Comparison of ENCODE assay signal across 18 cellular contexts in the genomic region with DNA sequence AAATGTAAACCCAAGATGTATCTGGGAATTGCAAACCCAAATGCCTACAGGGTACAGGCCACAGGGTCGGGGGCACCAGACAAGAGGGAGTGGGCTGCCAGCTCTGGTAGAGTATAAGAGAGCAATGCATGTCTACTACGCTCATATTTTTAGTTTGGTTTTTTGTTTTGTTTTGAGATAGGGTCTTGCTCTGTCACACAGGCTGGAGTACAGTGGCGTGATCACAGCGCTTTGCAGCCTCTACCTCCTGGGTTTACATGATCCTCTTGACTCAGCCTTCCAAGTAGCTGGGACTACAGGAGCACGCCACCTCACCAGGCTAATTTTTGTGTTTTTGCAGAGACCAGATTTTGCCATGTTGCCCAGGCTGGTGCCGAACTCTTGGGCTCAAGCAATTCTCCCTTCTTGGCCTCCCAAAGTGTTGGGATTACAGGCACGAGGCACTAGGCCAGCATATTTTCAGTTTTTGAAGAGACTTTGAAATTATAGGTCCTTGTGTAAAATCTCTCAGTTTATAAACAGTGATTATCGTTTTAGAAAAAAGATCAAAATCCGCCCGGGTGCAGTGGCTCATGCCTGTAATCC. TPM values are rescaled to one million over a fixed set of nuclear protein-coding genes. Genes with fewer than 3 reads are reported as not detected.
DNase-seq lines count a peak whose midpoint lies in the region; TF ChIP-seq lines count a peak whose summit lies in the region.
"Had no signal": no experiment of that assay in that cellular context is flagged by ENCODE, and none has a peak within 500 bp of the region (broad histone marks: within the 10 kb centered on the region; RNA-seq: fewer than 3 reads in every experiment).

No MANE protein-coding gene starts in this region.

- H3K9me3 ChIP-seq in transverse colon = peaks cover 0 to 6% of the 10 kb centered on the region in 2 donors
- H3K9me3 ChIP-seq: thyroid gland had no signal

- no peak for DNase-seq in activated T-cell treated with anti-CD3 and anti-CD28 coated beads, Interleukin-2, amount 50 U/mL, for 24 hours
- DNase-seq in activated T-cell treated with anti-CD3 and anti-CD28 coated beads for 4 hours = no peak
- DNase-seq in activated CD4-positive, alpha-beta memory T cell treated with anti-CD3 and anti-CD28 coated beads, Interleukin-2, amount 10 ng/mL, durations not matched to agents 7 days and 5 days = peak; percentile 6
- peak; percentile 5 to 53 for DNase-seq in lower leg skin (ENCODE audit: low spot score in 2 of 2)
- no peak for DNase-seq in transverse colon
- DNase-seq in GM19240 (ENCODE audit: insufficient read length, low spot score) = no peak
- DNase-seq in activated CD4-positive, alpha-beta T cell treated with anti-CD3 and anti-CD28 coated beads, Interleukin-2, amount 50 U/mL, for 48 hours = no peak
- DNase-seq in amniotic stem cell (lab: John Stamatoyannopoulos, UW) = no peak
- DNase-seq: activated gamma-delta T cell treated with Interleukin-2 at 50 U/mL for 16 hours, dermis blood vessel endothelial cell, DMS79, glutamatergic neuron, midbrain, NCI-H146, NCI-H510A, nephron progenitor cell, thyroid gland had no signal

- no peak for TF ChIP-seq CTCF in lower leg skin (IDR thresholded peaks at IDR 0.05)
- no peak for TF ChIP-seq CTCF in transverse colon (IDR thresholded peaks at IDR 0.05)

- TF ChIP-seq POLR2A in lower leg skin (IDR thresholded peaks at IDR 0.05) (no peak), transverse colon (IDR thresholded peaks at IDR 0.05) (no peak)

- CTCF ChIA-PET in activated CD4-positive, alpha-beta memory T cell treated with anti-CD3 and anti-CD28 coated beads, Interleukin-2, amount 10 ng/mL, durations not matched to agents 7 days and 5 days (lab: Charles Lee) = interaction anchor here (1.2 kb wide), 1 partner anchor 10 kb away, joined by 4 read pairs; no protein-coding TSS in a partner anchor

- H3K27me3 Mint-ChIP-seq in activated T-cell treated with anti-CD3 and anti-CD28 coated beads, Interleukin-2, amount 50 U/mL, for 24 hours = no peaks in the 10 kb centered on the region
- H3K27me3 Mint-ChIP-seq in activated CD4-positive, alpha-beta memory T cell treated with anti-CD3 and anti-CD28 coated beads, Interleukin-2, amount 10 ng/mL, durations not matched to agents 7 days and 5 days = peaks cover 15% of the 10 kb centered on the region

- in situ Hi-C loops in transverse colon (cut with MboI; ENCODE audit: low pct_ligation_motif_present in 1 of 4, low pct_unique_long_range_greater_than_20kb in 1 of 4, low sequenced_read_pairs in 3 of 4) = no loop called here

- H3K4me1 Mint-ChIP-seq in activated T-cell treated with anti-CD3 and anti-CD28 coated beads, Interleukin-2, amount 50 U/mL, for 24 hours (ENCODE audit: low read depth) = peaks cover 8% of the 10 kb centered on the region
- peaks cover 16% of the 10 kb centered on the region for H3K4me1 Mint-ChIP-seq in activated CD4-positive, alpha-beta memory T cell treated with anti-CD3 and anti-CD28 coated beads, Interleukin-2, amount 10 ng/mL, durations not matched to agents 7 days and 5 days
- H3K4me1 Mint-ChIP-seq: nephron progenitor cell had no signal

- WGBS in lower leg skin, 2 donors = 85 to 89% methylated on average over 10 of the region's 10 CpGs
- WGBS in transverse colon (ENCODE audit: low coverage in 1 of 2), 2 donors = 90 to 100% methylated on average over 3 to 10 of the region's 10 CpGs

- H3K27ac Mint-ChIP-seq in activated T-cell treated with anti-CD3 and anti-CD28 coated beads, Interleukin-2, amount 50 U/mL, for 24 hours = peak overlapping the region; percentile 26
- no peak overlapping the region for H3K27ac Mint-ChIP-seq in activated CD4-positive, alpha-beta memory T cell treated with anti-CD3 and anti-CD28 coated beads, Interleukin-2, amount 10 ng/mL, durations not matched to agents 7 days and 5 days
- H3K27ac Mint-ChIP-seq: nephron progenitor cell had no signal

- H3K27ac ChIP-seq in transverse colon = peak overlapping the region in 3 of 4 donors; percentile 17 to 57 (median 39)
- H3K27ac ChIP-seq: cardiac muscle cell, thyroid gland had no signal

- peaks cover 14% of the 10 kb centered on the region for H3K9me3 Mint-ChIP-seq in activated T-cell treated with anti-CD3 and anti-CD28 coated beads, Interleukin-2, amount 50 U/mL, for 24 hours
- H3K9me3 Mint-ChIP-seq in activated CD4-positive, alpha-beta memory T cell treated with anti-CD3 and anti-CD28 coated beads, Interleukin-2, amount 10 ng/mL, durations not matched to agents 7 days and 5 days = peaks cover 15% of the 10 kb centered on the region

- H3K4me3 ChIP-seq in lower leg skin (ENCODE audit: low read depth, poor library complexity, severe bottlenecking) (no peak overlapping the region), transverse colon (no peak overlapping the region)
- H3K4me3 ChIP-seq: cardiac muscle cell, thyroid gland had no signal

- no peaks in the 10 kb centered on the region for H3K27me3 ChIP-seq in transverse colon
- H3K27me3 ChIP-seq: thyroid gland had no signal

- H3K36me3 ChIP-seq in transverse colon = no peaks in the 10 kb centered on the region
- H3K36me3 ChIP-seq: cardiac muscle cell, thyroid gland had no signal

- POLR2A ChIA-PET in activated CD4-positive, alpha-beta memory T cell treated with anti-CD3 and anti-CD28 coated beads, Interleukin-2, amount 10 ng/mL, durations not matched to agents 7 days and 5 days (lab: Charles Lee) = interaction anchor here (1.2 to 2.6 kb wide), 3 partner anchors 11 to 35 kb away, joined by 4 to 6 read pairs (median 5); partner anchors contain the start of gene IL15RA

- TF ChIP-seq EP300 in transverse colon (IDR thresholded peaks at IDR 0.05; ENCODE audit: low read depth) = no peak

- H3K4me1 ChIP-seq in transverse colon = peaks cover 0 to 11% (median 0%) of the 10 kb centered on the region in 4 donors
- H3K4me1 ChIP-seq: thyroid gland had no signal

- intact Hi-C loops in lower leg skin (cut with DNase I; ENCODE audit: low total_unique reads) (no loop called here), transverse colon (cut with DNase I; ENCODE audit: low total_unique reads) (no loop called here)

- no peak overlapping the region for H3K4me3 Mint-ChIP-seq in activated T-cell treated with anti-CD3 and anti-CD28 coated beads, Interleukin-2, amount 50 U/mL, for 24 hours
- H3K4me3 Mint-ChIP-seq in activated CD4-positive, alpha-beta memory T cell treated with anti-CD3 and anti-CD28 coated beads, Interleukin-2, amount 10 ng/mL, durations not matched to agents 7 days and 5 days = no peak overlapping the region
- H3K4me3 Mint-ChIP-seq: nephron progenitor cell had no signal

- no peaks in the 10 kb centered on the region for H3K36me3 Mint-ChIP-seq in activated T-cell treated with anti-CD3 and anti-CD28 coated beads, Interleukin-2, amount 50 U/mL, for 24 hours (ENCODE audit: low read depth)
- peaks cover 19% of the 10 kb centered on the region for H3K36me3 Mint-ChIP-seq in activated CD4-positive, alpha-beta memory T cell treated with anti-CD3 and anti-CD28 coated beads, Interleukin-2, amount 10 ng/mL, durations not matched to agents 7 days and 5 days (ENCODE audit: low read depth)

RNA-seq across cellular contexts. Expression of gene IL15RA, which starts 11.1 kb away (rescaled TPM):
- total RNA-seq in activated CD4-positive, alpha-beta memory T cell treated with anti-CD3 and anti-CD28 coated beads, Interleukin-2, amount 10 ng/mL, durations not matched to agents 7 days and 5 days = 10 to 100 TPM; 22.1 to 24.5 TPM
- total RNA-seq in lower leg skin (10 to 100 TPM in 3 of 4 donors, 1 to 10 TPM in 1; 9.3 to 30.8 (median 24.8) TPM), transverse colon (10 to 100 TPM in 3 of 4 donors, 1 to 10 TPM in 1; 3.7 to 58.1 (median 24.6) TPM)

Comparison
In these comparisons a context has a peak if more than half of its experiments do, and no peak if none do; other contexts are left out.
1. DNase-seq: peak in activated CD4-positive, alpha-beta memory T cell treated with anti-CD3 and anti-CD28 coated beads, Interleukin-2, amount 10 ng/mL, durations not matched to agents 7 days and 5 days (single experiment) and lower leg skin (2 of 2); none in activated T-cell treated with anti-CD3 and anti-CD28 coated beads, Interleukin-2, amount 50 U/mL, for 24 hours (single experiment), activated T-cell treated with anti-CD3 and anti-CD28 coated beads for 4 hours (single experiment), transverse colon (single experiment), GM19240 (single experiment), activated CD4-positive, alpha-beta T cell treated with anti-CD3 and anti-CD28 coated beads, Interleukin-2, amount 50 U/mL, for 48 hours (0 of 2) and amniotic stem cell (single experiment).